13 cellular contexts compared by ENCODE assay signal in genomic region chr10:4646546-4646945, GRCh38.
A peak's percentile ranks its signal among the peaks of the same experiment; 100 is the strongest.
DNase-seq lines count a peak whose midpoint lies in the region; ATAC-seq and TF ChIP-seq lines count a peak whose summit lies in the region.
"Had no signal": no experiment of that assay in that cellular context is flagged by ENCODE, and none has a peak within 500 bp of the region (broad histone marks: within the 10 kb centered on the region; RNA-seq: fewer than 3 reads in every experiment).

No MANE protein-coding gene starts in this region.

- no peaks in the 10 kb centered on the region for H4K20me1 ChIP-seq in SK-N-SH (ENCODE audit: insufficient read depth)

- peaks cover 10% of the 10 kb centered on the region for H3F3A ChIP-seq in SK-N-SH (replicated peaks; ENCODE audit: insufficient read depth)

- H3K36me3 ChIP-seq in SK-N-SH (replicated peaks in 1 of 2; ENCODE audit: control insufficient read depth in 1 of 2, insufficient read depth in 2 of 2, low read length in 1 of 2) = no peaks in the 10 kb centered on the region

- WGBS in SK-N-SH (ENCODE audit: low lambda C conversion rate) = 80% methylated on average over 3 of the region's 3 CpGs

- no peak overlapping the region for H3K4me2 ChIP-seq in SK-N-SH

- no peak for TF ChIP-seq RAD21 in SK-N-SH (IDR thresholded peaks at IDR 0.05; ENCODE audit: low read length)

- DNase-seq in SK-N-SH (no peak), RPMI7951 (ENCODE audit: low read depth) (peak; percentile 56), epithelial cell of esophagus (ENCODE audit: low read depth) (peak; percentile 50), osteocyte (ENCODE audit: extremely low spot score, unreplicated experiment) (no peak), NOMO-1 (lab: John Stamatoyannopoulos, UW; ENCODE audit: unreplicated experiment in 2 of 2) (no peak)
- DNase-seq in stimulated activated CD4-positive, alpha-beta T cell treated with anti-CD3 and anti-CD28 coated beads, Interleukin-2, amount 100 ng/mL, for 24 hours = no peak
- DNase-seq: DMS153, NCI-H187 treated with DMSO at 0.1 percent for 48 hours, NCI-H446 had no signal

- H3K27me3 Mint-ChIP-seq in osteocyte (ENCODE audit: unreplicated experiment) = no peaks in the 10 kb centered on the region

- H3K9me3 Mint-ChIP-seq in osteocyte (ENCODE audit: unreplicated experiment) = no peaks in the 10 kb centered on the region

- H3K27ac Mint-ChIP-seq in osteocyte (ENCODE audit: unreplicated experiment) = peak overlapping the region; percentile 77

- H3K4me1 ChIP-seq in SK-N-SH (ENCODE audit: control insufficient read depth in 1 of 2, insufficient read depth in 2 of 2, low read depth in 1 of 2, low read length in 1 of 2) = peaks cover 3 to 15% of the 10 kb centered on the region in 2 experiments; a peak in 2 of 4 replicates

- ATAC-seq in SK-N-SH treated with all-trans-retinoic acid at 6 μM for 48 hours = no peak
- ATAC-seq in GM21737 (IDR thresholded peaks at IDR 0.05; ENCODE audit: unreplicated experiment) = no peak
- ATAC-seq: HCT116 had no signal

- H3K27me3 ChIP-seq in SK-N-SH (ENCODE audit: insufficient read depth) = no peaks in the 10 kb centered on the region

- CTCF ChIA-PET in SK-N-SH (lab: Yijun Ruan, JAX) = interaction anchor here (0.6 to 0.7 kb wide), 3 partner anchors 9 to 1460 kb away, joined by 3 to 4 read pairs (median 3); no protein-coding TSS in a partner anchor

- H3K36me3 Mint-ChIP-seq in osteocyte (ENCODE audit: unreplicated experiment) = no peaks in the 10 kb centered on the region

- no peaks in the 10 kb centered on the region for H3K9me3 ChIP-seq in SK-N-SH

- H3K79me2 ChIP-seq in SK-N-SH (ENCODE audit: insufficient read depth) = no peaks in the 10 kb centered on the region

- peak overlapping the region in 1 of 2 experiments; percentile 43; a peak in 1 of 4 replicates for H3K27ac ChIP-seq in SK-N-SH (ENCODE audit: low read depth in 2 of 2, low read length in 1 of 2)
- H3K27ac ChIP-seq: 22Rv1 had no signal

- peak overlapping the region; percentile 2; the same call in 1 of the 2 replicates for H2AFZ ChIP-seq in SK-N-SH (ENCODE audit: low read depth)

- H3K4me3 ChIP-seq in SK-N-SH (ENCODE audit: low read depth in 2 of 2, low read length in 1 of 2) (no peak overlapping the region), epithelial cell of esophagus (ENCODE audit: low read length) (no peak overlapping the region)

- POLR2A ChIA-PET in SK-N-SH (lab: Yijun Ruan, JAX) = no interaction called here

- no peaks in the 10 kb centered on the region for H3K9me2 ChIP-seq in SK-N-SH

- no peak overlapping the region for H3K9ac ChIP-seq in SK-N-SH

- peaks cover 43% of the 10 kb centered on the region for H3K4me1 Mint-ChIP-seq in osteocyte (ENCODE audit: unreplicated experiment)

- TF ChIP-seq EP300 in SK-N-SH (IDR thresholded peaks at IDR 0.05; ENCODE audit: borderline replicate concordance in 1 of 2, low read depth in 1 of 2, low read length in 1 of 2) = no peak

- no peak overlapping the region for H3K4me3 Mint-ChIP-seq in osteocyte (ENCODE audit: unreplicated experiment)

- no peak for TF ChIP-seq CTCF in SK-N-SH (IDR thresholded peaks at IDR 0.05)
- TF ChIP-seq CTCF in epithelial cell of esophagus (IDR thresholded peaks at IDR 0.05; ENCODE audit: insufficient read depth, low read depth, low read length, missing control alignments) = no peak
- no peak for TF ChIP-seq CTCF in osteocyte (IDR thresholded peaks at IDR 0.05)

TF ChIP-seq in SK-N-SH, 30 proteins besides CTCF, POLR2A, EP300 and RAD21:
- no peak for TF ChIP-seq POLR2AphosphoS5 (IDR thresholded peaks at IDR 0.05; ENCODE audit: low read depth, low read length)
- TF ChIP-seq NRF1 (IDR thresholded peaks at IDR 0.05; ENCODE audit: low read depth, low read length) = no peak
- TF ChIP-seq USF2 (IDR thresholded peaks at IDR 0.05; ENCODE audit: borderline replicate concordance, low read depth, low read length) = no peak
- no peak for TF ChIP-seq SIN3A (IDR thresholded peaks at IDR 0.05; ENCODE audit: borderline replicate concordance, low read depth, low read length)
- TF ChIP-seq NFIC (IDR thresholded peaks at IDR 0.05; ENCODE audit: borderline replicate concordance) = no peak
- TF ChIP-seq GATA2 (CRISPR knock-in tag; IDR thresholded peaks at IDR 0.05) = no peak
- TF ChIP-seq MEF2A (IDR thresholded peaks at IDR 0.05; ENCODE audit: borderline replicate concordance, low read depth) = no peak
- no peak for TF ChIP-seq FOXM1 (IDR thresholded peaks at IDR 0.05; ENCODE audit: low read depth)
- no peak for TF ChIP-seq MXI1 (IDR thresholded peaks at IDR 0.05; ENCODE audit: low read depth, low read length)

TF ChIP-seq in SK-N-SH treated with all-trans-retinoic acid at 6 μM for 48 hours, 23 proteins besides CTCF, POLR2A, EP300 and RAD21:
- TF ChIP-seq ZNF565 (CRISPR knock-in tag; conservative IDR thresholded peaks at IDR 0.05; ENCODE audit: low read depth) = no peak
- no peak for TF ChIP-seq CSDC2 (CRISPR knock-in tag; IDR thresholded peaks at IDR 0.05)
- no peak for TF ChIP-seq PPARA (CRISPR knock-in tag; IDR thresholded peaks at IDR 0.05; ENCODE audit: borderline replicate concordance)
- TF ChIP-seq, protein P1, sequence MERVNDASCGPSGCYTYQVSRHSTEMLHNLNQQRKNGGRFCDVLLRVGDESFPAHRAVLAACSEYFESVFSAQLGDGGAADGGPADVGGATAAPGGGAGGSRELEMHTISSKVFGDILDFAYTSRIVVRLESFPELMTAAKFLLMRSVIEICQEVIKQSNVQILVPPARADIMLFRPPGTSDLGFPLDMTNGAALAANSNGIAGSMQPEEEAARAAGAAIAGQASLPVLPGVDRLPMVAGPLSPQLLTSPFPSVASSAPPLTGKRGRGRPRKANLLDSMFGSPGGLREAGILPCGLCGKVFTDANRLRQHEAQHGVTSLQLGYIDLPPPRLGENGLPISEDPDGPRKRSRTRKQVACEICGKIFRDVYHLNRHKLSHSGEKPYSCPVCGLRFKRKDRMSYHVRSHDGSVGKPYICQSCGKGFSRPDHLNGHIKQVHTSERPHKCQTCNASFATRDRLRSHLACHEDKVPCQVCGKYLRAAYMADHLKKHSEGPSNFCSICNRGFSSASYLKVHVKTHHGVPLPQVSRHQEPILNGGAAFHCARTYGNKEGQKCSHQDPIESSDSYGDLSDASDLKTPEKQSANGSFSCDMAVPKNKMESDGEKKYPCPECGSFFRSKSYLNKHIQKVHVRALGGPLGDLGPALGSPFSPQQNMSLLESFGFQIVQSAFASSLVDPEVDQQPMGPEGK (CRISPR knock-in tag; IDR thresholded peaks at IDR 0.05; ENCODE audit: borderline replicate concordance) = no peak

Comparison
In these comparisons a context has a peak if more than half of its experiments do, and no peak if none do; other contexts are left out.
1. DNase-seq: peak in RPMI7951 (single experiment) and epithelial cell of esophagus (single experiment); none in SK-N-SH (single experiment), osteocyte (single experiment), NOMO-1 (0 of 2) and stimulated activated CD4-positive, alpha-beta T cell treated with anti-CD3 and anti-CD28 coated beads, Interleukin-2, amount 100 ng/mL, for 24 hours (0 of 2).